In genomic region chr7:107167483-107168232, GRCh38 we compare ENCODE assay signal across 8 cellular contexts. TPM values are rescaled to one million over a fixed set of nuclear protein-coding genes. Genes with fewer than 3 reads are reported as not detected.
A peak's percentile ranks its signal among the peaks of the same experiment; 100 is the strongest.
DNase-seq lines count a peak whose midpoint lies in the region; ATAC-seq and TF ChIP-seq lines count a peak whose summit lies in the region.

No MANE protein-coding gene starts in this region.

- H3K4me3 ChIP-seq in colonic mucosa, result peak overlapping the region; percentile 47

- no peaks in the 10 kb centered on the region for H3K36me3 ChIP-seq in colonic mucosa

- H3K4me1 ChIP-seq in colonic mucosa, result no peaks in the 10 kb centered on the region

- no peaks in the 10 kb centered on the region for H3K9me3 ChIP-seq in colonic mucosa

- peak; percentile 25 for TF ChIP-seq CTCF in colonic mucosa (IDR thresholded peaks at IDR 0.05)

- peak overlapping the region; percentile 70 to 92 for H3K9ac ChIP-seq in colonic mucosa (ENCODE audit: low read depth in 2 of 2, low read length in 2 of 2)

- no peaks in the 10 kb centered on the region for H3K27me3 ChIP-seq in colonic mucosa

- DNase-seq in activated CD4-positive, alpha-beta T cell treated with anti-CD3 and anti-CD28 coated beads for 24 hours (ENCODE audit: low read depth in 2 of 2), result peak; percentile 43 to 53
- no peak for DNase-seq in activated CD4-positive, alpha-beta T cell treated with anti-CD3 and anti-CD28 coated beads for 1 hour
- DNase-seq in NCI-H2029 (lab: John Stamatoyannopoulos, UW), result peak; percentile 61
- peak; percentile 63 for DNase-seq in T-helper 9 cell
- peak; percentile 28 for DNase-seq in colonic mucosa
- no peak for DNase-seq in left colon
- peak; percentile 65 for DNase-seq in stimulated activated CD4-positive, alpha-beta T cell treated with anti-CD3 and anti-CD28 coated beads, Interleukin-4, amount 100 ng/mL, for 1 hour
- no peak for DNase-seq in posterior vena cava (ENCODE audit: low spot score)

- H3K27ac ChIP-seq in colonic mucosa, result peak overlapping the region; percentile 97

- peak; percentile 29 for ATAC-seq in left colon

- intact Hi-C loops in colonic mucosa (cut with DNase I), result no loop called here
- intact Hi-C loops in left colon (cut with DNase I, micrococcal nuclease), result no loop called here
- intact Hi-C loops in posterior vena cava (cut with DNase I), result no loop called here

RNA-seq across cellular contexts. Expression of gene HBP1, which starts 1.1 kb away (rescaled TPM):
- 10 to 100 TPM; 25.1 to 78.7 TPM for total RNA-seq in colonic mucosa
- total RNA-seq in left colon, result 10 to 100 TPM; 28.7 to 71.0 TPM
- total RNA-seq in posterior vena cava, result 10 to 100 TPM; 43.9 to 55.9 TPM

Comparison
In these comparisons a context has a peak if more than half of its experiments do, and no peak if none do; other contexts are left out.
1. DNase-seq: peak in activated CD4-positive, alpha-beta T cell treated with anti-CD3 and anti-CD28 coated beads for 24 hours (2 of 2), NCI-H2029 (single experiment), T-helper 9 cell (single experiment), colonic mucosa (single experiment) and stimulated activated CD4-positive, alpha-beta T cell treated with anti-CD3 and anti-CD28 coated beads, Interleukin-4, amount 100 ng/mL, for 1 hour (single experiment); none in activated CD4-positive, alpha-beta T cell treated with anti-CD3 and anti-CD28 coated beads for 1 hour (single experiment), left colon (0 of 2) and posterior vena cava (single experiment).